Comparison of ENCODE assay signal across 1 cellular context in the genomic region with DNA sequence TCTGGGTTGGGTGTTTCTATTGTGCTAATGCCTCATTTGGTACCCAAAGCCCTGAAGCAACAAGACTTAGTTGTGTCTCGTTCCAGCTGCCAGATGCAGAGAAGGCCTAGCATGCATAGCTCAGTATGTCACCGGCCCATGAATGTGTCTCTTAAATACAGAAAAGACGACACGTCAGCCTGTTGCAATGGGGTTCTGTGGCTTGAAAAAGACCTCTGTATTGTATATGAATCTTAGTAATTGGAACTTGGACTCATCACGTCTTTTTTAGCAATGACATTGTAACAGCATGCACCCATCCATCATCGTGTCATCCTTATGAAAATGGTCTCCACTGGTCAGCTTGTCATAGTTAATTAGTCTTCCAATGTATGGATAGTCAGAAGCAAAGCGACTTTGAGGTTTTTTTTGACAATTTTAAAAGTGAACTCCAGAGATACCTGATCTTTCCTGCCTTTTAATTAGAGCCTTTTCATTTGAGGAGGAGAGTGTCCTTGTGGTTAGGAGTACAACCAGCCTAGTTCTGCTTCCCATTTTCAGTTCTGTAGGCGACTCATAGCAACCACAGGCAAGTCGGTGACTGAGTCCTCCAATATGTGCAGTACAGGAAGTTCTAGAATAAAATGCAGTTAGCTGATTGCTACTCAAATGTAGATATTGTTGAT.
TF ChIP-seq lines count a peak whose summit lies in the region.

No MANE protein-coding gene starts in this region.

TF ChIP-seq in GM12878, 131 proteins besides CTCF, POLR2A, EP300 and RAD21 (continued from another document and continues in another):
- TF ChIP-seq, protein P1, sequence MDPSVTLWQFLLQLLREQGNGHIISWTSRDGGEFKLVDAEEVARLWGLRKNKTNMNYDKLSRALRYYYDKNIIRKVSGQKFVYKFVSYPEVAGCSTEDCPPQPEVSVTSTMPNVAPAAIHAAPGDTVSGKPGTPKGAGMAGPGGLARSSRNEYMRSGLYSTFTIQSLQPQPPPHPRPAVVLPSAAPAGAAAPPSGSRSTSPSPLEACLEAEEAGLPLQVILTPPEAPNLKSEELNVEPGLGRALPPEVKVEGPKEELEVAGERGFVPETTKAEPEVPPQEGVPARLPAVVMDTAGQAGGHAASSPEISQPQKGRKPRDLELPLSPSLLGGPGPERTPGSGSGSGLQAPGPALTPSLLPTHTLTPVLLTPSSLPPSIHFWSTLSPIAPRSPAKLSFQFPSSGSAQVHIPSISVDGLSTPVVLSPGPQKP (IDR thresholded peaks at IDR 0.05; ENCODE audit: low read depth, low read length): no peak
- TF ChIP-seq STAT1 (conservative IDR thresholded peaks at IDR 0.05) (no peak), ZNF207 (IDR thresholded peaks at IDR 0.05; ENCODE audit: borderline replicate concordance) (no peak), SMARCA5 (IDR thresholded peaks at IDR 0.05) (peak; percentile 69; the same call in 1 of the 2 replicates), NFXL1 (IDR thresholded peaks at IDR 0.05; ENCODE audit: borderline replicate concordance) (no peak), SRF (IDR thresholded peaks at IDR 0.05; ENCODE audit: low read depth in 2 of 2, low read length in 2 of 2) (peak in 1 of 2 experiments; percentile 73; a peak in 2 of 4 replicates), ASH2L (IDR thresholded peaks at IDR 0.05; ENCODE audit: borderline replicate concordance, low read depth) (no peak), SREBF2 (IDR thresholded peaks at IDR 0.05; ENCODE audit: low read length) (no peak), DPF2 (IDR thresholded peaks at IDR 0.05) (peak; percentile 91), TARDBP (IDR thresholded peaks at IDR 0.05; ENCODE audit: borderline replicate concordance) (no peak), CHD1 (IDR thresholded peaks at IDR 0.05; ENCODE audit: low read depth, low read length) (no peak), POLR2AphosphoS5 (IDR thresholded peaks at IDR 0.05; ENCODE audit: low read length) (no peak), BRCA1 (IDR thresholded peaks at IDR 0.05; ENCODE audit: low read depth, low read length) (no peak), ZSCAN29 (IDR thresholded peaks at IDR 0.05) (no peak), MTA2 (IDR thresholded peaks at IDR 0.05; ENCODE audit: low read depth) (peak; percentile 99), SMAD1 (IDR thresholded peaks at IDR 0.05; ENCODE audit: low read depth, partially characterized antibody) (no peak), JUND (IDR thresholded peaks at IDR 0.05; ENCODE audit: low read depth, low read length) (no peak), KLF5 (IDR thresholded peaks at IDR 0.05; ENCODE audit: partially characterized antibody) (no peak), IKZF1 (conservative IDR thresholded peaks at IDR 0.05) (peak; percentile 96), MXI1 (IDR thresholded peaks at IDR 0.05; ENCODE audit: low read depth, low read length) (no peak), YBX1 (IDR thresholded peaks at IDR 0.05) (no peak), BCL11A (IDR thresholded peaks at IDR 0.05; ENCODE audit: low read depth, low read length) (peak; percentile 93), MYB (IDR thresholded peaks at IDR 0.05; ENCODE audit: borderline replicate concordance, low read depth, low read length) (no peak), TAF1 (IDR thresholded peaks at IDR 0.05; ENCODE audit: borderline replicate concordance, low read depth, low read length) (no peak), EZH2 (IDR thresholded peaks at IDR 0.05; ENCODE audit: borderline replicate concordance, control insufficient read depth, low read depth, low read length) (no peak), IRF4 (IDR thresholded peaks at IDR 0.05; ENCODE audit: low read depth, low read length) (peak; percentile 76; the same call in 1 of the 2 replicates), CREB1 (IDR thresholded peaks at IDR 0.05; ENCODE audit: low read depth) (0 out of 2 replicates have a peak, but pooled peaks have one; percentile 38), LARP7 (IDR thresholded peaks at IDR 0.05) (no peak), SIX5 (IDR thresholded peaks at IDR 0.05; ENCODE audit: low read depth, low read length, severe bottlenecking) (no peak), PML (IDR thresholded peaks at IDR 0.05; ENCODE audit: low read length) (peak; percentile 72; the same call in 1 of the 2 replicates), NR2C2 (IDR thresholded peaks at IDR 0.05; ENCODE audit: borderline replicate concordance, control insufficient read depth, insufficient read length, low read depth) (no peak), EED (IDR thresholded peaks at IDR 0.05; ENCODE audit: low read depth) (peak; percentile 96), ZNF24 (IDR thresholded peaks at IDR 0.05) (no peak), RAD51 (IDR thresholded peaks at IDR 0.05) (no peak), RB1 (IDR thresholded peaks at IDR 0.05; ENCODE audit: borderline replicate concordance) (no peak)
- TF ChIP-seq, protein P2, sequence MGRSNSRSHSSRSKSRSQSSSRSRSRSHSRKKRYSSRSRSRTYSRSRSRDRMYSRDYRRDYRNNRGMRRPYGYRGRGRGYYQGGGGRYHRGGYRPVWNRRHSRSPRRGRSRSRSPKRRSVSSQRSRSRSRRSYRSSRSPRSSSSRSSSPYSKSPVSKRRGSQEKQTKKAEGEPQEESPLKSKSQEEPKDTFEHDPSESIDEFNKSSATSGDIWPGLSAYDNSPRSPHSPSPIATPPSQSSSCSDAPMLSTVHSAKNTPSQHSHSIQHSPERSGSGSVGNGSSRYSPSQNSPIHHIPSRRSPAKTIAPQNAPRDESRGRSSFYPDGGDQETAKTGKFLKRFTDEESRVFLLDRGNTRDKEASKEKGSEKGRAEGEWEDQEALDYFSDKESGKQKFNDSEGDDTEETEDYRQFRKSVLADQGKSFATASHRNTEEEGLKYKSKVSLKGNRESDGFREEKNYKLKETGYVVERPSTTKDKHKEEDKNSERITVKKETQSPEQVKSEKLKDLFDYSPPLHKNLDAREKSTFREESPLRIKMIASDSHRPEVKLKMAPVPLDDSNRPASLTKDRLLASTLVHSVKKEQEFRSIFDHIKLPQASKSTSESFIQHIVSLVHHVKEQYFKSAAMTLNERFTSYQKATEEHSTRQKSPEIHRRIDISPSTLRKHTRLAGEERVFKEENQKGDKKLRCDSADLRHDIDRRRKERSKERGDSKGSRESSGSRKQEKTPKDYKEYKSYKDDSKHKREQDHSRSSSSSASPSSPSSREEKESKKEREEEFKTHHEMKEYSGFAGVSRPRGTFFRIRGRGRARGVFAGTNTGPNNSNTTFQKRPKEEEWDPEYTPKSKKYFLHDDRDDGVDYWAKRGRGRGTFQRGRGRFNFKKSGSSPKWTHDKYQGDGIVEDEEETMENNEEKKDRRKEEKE (IDR thresholded peaks at IDR 0.05): no peak
- TF ChIP-seq, protein P3, sequence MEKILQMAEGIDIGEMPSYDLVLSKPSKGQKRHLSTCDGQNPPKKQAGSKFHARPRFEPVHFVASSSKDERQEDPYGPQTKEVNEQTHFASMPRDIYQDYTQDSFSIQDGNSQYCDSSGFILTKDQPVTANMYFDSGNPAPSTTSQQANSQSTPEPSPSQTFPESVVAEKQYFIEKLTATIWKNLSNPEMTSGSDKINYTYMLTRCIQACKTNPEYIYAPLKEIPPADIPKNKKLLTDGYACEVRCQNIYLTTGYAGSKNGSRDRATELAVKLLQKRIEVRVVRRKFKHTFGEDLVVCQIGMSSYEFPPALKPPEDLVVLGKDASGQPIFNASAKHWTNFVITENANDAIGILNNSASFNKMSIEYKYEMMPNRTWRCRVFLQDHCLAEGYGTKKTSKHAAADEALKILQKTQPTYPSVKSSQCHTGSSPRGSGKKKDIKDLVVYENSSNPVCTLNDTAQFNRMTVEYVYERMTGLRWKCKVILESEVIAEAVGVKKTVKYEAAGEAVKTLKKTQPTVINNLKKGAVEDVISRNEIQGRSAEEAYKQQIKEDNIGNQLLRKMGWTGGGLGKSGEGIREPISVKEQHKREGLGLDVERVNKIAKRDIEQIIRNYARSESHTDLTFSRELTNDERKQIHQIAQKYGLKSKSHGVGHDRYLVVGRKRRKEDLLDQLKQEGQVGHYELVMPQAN (conservative IDR thresholded peaks at IDR 0.05): 0 out of 2 replicates have a peak, but pooled peaks have one; percentile 22
- TF ChIP-seq, protein P4, sequence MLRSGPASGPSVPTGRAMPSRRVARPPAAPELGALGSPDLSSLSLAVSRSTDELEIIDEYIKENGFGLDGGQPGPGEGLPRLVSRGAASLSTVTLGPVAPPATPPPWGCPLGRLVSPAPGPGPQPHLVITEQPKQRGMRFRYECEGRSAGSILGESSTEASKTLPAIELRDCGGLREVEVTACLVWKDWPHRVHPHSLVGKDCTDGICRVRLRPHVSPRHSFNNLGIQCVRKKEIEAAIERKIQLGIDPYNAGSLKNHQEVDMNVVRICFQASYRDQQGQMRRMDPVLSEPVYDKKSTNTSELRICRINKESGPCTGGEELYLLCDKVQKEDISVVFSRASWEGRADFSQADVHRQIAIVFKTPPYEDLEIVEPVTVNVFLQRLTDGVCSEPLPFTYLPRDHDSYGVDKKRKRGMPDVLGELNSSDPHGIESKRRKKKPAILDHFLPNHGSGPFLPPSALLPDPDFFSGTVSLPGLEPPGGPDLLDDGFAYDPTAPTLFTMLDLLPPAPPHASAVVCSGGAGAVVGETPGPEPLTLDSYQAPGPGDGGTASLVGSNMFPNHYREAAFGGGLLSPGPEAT (IDR thresholded peaks at IDR 0.05; ENCODE audit: low read depth): peak; percentile 89
- TF ChIP-seq, protein P5, sequence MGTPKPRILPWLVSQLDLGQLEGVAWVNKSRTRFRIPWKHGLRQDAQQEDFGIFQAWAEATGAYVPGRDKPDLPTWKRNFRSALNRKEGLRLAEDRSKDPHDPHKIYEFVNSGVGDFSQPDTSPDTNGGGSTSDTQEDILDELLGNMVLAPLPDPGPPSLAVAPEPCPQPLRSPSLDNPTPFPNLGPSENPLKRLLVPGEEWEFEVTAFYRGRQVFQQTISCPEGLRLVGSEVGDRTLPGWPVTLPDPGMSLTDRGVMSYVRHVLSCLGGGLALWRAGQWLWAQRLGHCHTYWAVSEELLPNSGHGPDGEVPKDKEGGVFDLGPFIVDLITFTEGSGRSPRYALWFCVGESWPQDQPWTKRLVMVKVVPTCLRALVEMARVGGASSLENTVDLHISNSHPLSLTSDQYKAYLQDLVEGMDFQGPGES (IDR thresholded peaks at IDR 0.05): no peak
- TF ChIP-seq, protein P6, sequence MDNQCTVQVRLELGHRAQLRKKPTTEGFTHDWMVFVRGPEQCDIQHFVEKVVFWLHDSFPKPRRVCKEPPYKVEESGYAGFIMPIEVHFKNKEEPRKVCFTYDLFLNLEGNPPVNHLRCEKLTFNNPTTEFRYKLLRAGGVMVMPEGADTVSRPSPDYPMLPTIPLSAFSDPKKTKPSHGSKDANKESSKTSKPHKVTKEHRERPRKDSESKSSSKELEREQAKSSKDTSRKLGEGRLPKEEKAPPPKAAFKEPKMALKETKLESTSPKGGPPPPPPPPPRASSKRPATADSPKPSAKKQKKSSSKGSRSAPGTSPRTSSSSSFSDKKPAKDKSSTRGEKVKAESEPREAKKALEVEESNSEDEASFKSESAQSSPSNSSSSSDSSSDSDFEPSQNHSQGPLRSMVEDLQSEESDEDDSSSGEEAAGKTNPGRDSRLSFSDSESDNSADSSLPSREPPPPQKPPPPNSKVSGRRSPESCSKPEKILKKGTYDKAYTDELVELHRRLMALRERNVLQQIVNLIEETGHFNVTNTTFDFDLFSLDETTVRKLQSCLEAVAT (IDR thresholded peaks at IDR 0.05): peak; percentile 34; the same call in 1 of the 2 replicates
- TF ChIP-seq, protein P7, sequence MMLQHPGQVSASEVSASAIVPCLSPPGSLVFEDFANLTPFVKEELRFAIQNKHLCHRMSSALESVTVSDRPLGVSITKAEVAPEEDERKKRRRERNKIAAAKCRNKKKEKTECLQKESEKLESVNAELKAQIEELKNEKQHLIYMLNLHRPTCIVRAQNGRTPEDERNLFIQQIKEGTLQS (IDR thresholded peaks at IDR 0.05; ENCODE audit: borderline replicate concordance, extremely low read depth, low read depth, low read length): no peak
- TF ChIP-seq, protein P8, sequence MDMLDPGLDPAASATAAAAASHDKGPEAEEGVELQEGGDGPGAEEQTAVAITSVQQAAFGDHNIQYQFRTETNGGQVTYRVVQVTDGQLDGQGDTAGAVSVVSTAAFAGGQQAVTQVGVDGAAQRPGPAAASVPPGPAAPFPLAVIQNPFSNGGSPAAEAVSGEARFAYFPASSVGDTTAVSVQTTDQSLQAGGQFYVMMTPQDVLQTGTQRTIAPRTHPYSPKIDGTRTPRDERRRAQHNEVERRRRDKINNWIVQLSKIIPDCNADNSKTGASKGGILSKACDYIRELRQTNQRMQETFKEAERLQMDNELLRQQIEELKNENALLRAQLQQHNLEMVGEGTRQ (IDR thresholded peaks at IDR 0.05; ENCODE audit: borderline replicate concordance, low read depth, low read length): no peak
- TF ChIP-seq, protein P9, sequence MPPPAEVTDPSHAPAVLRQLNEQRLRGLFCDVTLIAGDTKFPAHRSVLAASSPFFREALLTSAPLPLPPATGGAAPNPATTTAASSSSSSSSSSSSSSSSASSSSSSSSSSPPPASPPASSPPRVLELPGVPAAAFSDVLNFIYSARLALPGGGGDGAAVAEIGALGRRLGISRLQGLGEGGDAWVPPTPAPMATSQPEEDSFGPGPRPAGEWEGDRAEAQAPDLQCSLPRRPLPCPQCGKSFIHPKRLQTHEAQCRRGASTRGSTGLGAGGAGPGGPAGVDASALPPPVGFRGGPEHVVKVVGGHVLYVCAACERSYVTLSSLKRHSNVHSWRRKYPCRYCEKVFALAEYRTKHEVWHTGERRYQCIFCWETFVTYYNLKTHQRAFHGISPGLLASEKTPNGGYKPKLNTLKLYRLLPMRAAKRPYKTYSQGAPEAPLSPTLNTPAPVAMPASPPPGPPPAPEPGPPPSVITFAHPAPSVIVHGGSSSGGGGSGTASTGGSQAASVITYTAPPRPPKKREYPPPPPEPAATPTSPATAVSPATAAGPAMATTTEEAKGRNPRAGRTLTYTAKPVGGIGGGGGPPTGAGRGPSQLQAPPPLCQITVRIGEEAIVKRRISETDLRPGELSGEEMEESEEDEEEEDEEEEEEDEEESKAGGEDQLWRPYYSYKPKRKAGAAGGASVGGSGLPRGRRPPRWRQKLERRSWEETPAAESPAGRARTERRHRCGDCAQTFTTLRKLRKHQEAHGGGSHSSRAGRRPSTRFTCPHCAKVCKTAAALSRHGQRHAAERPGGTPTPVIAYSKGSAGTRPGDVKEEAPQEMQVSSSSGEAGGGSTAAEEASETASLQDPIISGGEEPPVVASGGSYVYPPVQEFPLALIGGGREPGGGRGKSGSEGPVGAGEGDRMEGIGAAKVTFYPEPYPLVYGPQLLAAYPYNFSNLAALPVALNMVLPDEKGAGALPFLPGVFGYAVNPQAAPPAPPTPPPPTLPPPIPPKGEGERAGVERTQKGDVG (CRISPR knock-in tag; IDR thresholded peaks at IDR 0.05): no peak
- TF ChIP-seq, protein P10, sequence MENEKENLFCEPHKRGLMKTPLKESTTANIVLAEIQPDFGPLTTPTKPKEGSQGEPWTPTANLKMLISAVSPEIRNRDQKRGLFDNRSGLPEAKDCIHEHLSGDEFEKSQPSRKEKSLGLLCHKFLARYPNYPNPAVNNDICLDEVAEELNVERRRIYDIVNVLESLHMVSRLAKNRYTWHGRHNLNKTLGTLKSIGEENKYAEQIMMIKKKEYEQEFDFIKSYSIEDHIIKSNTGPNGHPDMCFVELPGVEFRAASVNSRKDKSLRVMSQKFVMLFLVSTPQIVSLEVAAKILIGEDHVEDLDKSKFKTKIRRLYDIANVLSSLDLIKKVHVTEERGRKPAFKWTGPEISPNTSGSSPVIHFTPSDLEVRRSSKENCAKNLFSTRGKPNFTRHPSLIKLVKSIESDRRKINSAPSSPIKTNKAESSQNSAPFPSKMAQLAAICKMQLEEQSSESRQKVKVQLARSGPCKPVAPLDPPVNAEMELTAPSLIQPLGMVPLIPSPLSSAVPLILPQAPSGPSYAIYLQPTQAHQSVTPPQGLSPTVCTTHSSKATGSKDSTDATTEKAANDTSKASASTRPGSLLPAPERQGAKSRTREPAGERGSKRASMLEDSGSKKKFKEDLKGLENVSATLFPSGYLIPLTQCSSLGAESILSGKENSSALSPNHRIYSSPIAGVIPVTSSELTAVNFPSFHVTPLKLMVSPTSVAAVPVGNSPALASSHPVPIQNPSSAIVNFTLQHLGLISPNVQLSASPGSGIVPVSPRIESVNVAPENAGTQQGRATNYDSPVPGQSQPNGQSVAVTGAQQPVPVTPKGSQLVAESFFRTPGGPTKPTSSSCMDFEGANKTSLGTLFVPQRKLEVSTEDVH (IDR thresholded peaks at IDR 0.05; ENCODE audit: low read depth, partially characterized antibody): no peak
